In the genomic region with DNA sequence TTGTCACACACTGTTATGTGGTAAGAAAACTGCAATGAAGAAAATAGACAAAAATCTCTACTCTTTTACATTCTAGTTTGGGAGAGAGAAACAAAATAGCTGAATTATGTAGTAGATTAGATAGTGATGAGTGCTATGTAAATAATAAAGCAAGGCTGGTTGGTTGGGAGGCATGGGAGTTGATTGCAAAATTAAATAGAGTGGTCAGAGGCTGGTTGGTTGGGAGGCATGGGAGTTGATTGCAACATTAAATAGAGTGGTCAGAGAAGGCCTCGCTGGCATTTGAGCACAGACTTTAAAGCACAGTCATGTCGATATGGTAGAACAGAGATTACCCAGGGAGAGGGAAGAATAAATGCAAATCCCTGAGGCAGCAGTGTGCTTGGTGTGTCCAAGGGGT, we compare ENCODE assay signal across 20 cellular contexts. TPM values are rescaled to one million over a fixed set of nuclear protein-coding genes. Genes with fewer than 3 reads are reported as not detected.
A peak's percentile ranks its signal among the peaks of the same experiment; 100 is the strongest.
DNase-seq lines count a peak whose midpoint lies in the region; ATAC-seq and TF ChIP-seq lines count a peak whose summit lies in the region.
"Had no signal": no experiment of that assay in that cellular context is flagged by ENCODE, and none has a peak within 500 bp of the region (broad histone marks: within the 10 kb centered on the region; RNA-seq: fewer than 3 reads in every experiment).

No MANE protein-coding gene starts in this region.

- H3K27me3 ChIP-seq in hepatocyte (no peaks in the 10 kb centered on the region), mesenchymal stem cell (ENCODE audit: control insufficient read depth in 1 of 2, insufficient read depth in 1 of 2, low read length in 2 of 2) (no peaks in the 10 kb centered on the region)
- H3K27me3 ChIP-seq: SJCRH30 had no signal

- H2AK5ac ChIP-seq in mesenchymal stem cell (ENCODE audit: low read length, severe bottlenecking): no peak overlapping the region

- ATAC-seq in left cardiac atrium (peak; percentile 70), Right ventricle myocardium inferior (no peak), HG02884 (IDR thresholded peaks at IDR 0.05; ENCODE audit: unreplicated experiment) (no peak), HG03175 (IDR thresholded peaks at IDR 0.05; ENCODE audit: unreplicated experiment) (no peak)

- no peak overlapping the region for H3K4ac ChIP-seq in mesenchymal stem cell (ENCODE audit: low read depth in 1 of 2, low read length in 2 of 2)

- DNase-seq in left cardiac atrium: no peak
- DNase-seq in Right ventricle myocardium inferior (ENCODE audit: missing footprints): no peak
- DNase-seq in hepatocyte (ENCODE audit: low spot score): peak; percentile 24
- peak; percentile 43 for DNase-seq in mesenchymal stem cell
- DNase-seq in activated CD4-positive, alpha-beta T cell treated with anti-CD3 and anti-CD28 coated beads for 4 hours: no peak
- no peak for DNase-seq in stimulated activated CD4-positive, alpha-beta T cell treated with anti-CD3 and anti-CD28 coated beads, Interleukin-12 subunit alpha, Interleukin-12 subunit beta, amount 100 ng/mL, for 4 hours
- DNase-seq: 8988T; COR-L47; H9; NCI-H1048; NCI-H146; NCI-H2081 treated with DMSO at 0.1 percent for 48 hours; NCI-H526 treated with DMSO at 0.1 percent for 48 hours; NK-92 treated with Interleukin-12 subunit alpha and Interleukin-12 subunit beta, amount 100 ng/mL, for 24 hours; OCI-M1; RPMI8226; SJCRH30 had no signal

- peaks cover 9% of the 10 kb centered on the region for H3K79me1 ChIP-seq in mesenchymal stem cell (replicated peaks; ENCODE audit: low read length, poor library complexity, severe bottlenecking)

- H4K8ac ChIP-seq in mesenchymal stem cell (ENCODE audit: low read length): no peak overlapping the region

- H3K4me3 ChIP-seq in hepatocyte: no peak overlapping the region
- H3K4me3 ChIP-seq in mesenchymal stem cell (ENCODE audit: insufficient read depth in 1 of 2, low read depth in 1 of 2, low read length in 2 of 2): no peak overlapping the region
- H3K4me3 ChIP-seq: SJCRH30 had no signal

- peaks cover 14% of the 10 kb centered on the region for H3K79me2 ChIP-seq in hepatocyte

- no peak overlapping the region for H3K9ac ChIP-seq in mesenchymal stem cell (ENCODE audit: low read length)

- H3K27ac ChIP-seq in hepatocyte: peak overlapping the region; percentile 67
- no peak overlapping the region for H3K27ac ChIP-seq in mesenchymal stem cell (ENCODE audit: low read length, poor library complexity, severe bottlenecking)
- H3K27ac ChIP-seq: C4-2B, SJCRH30 had no signal

- no peak overlapping the region for H2BK120ac ChIP-seq in mesenchymal stem cell (ENCODE audit: low read depth, low read length)

- H3K18ac ChIP-seq in mesenchymal stem cell (ENCODE audit: low read depth in 1 of 2, low read length in 2 of 2): no peak overlapping the region

- 59% methylated on average over 2 of the region's 2 CpGs for WGBS in hepatocyte (ENCODE audit: low lambda C conversion rate, missing lambda C conversion rate)
- WGBS in mesenchymal stem cell: 84% methylated on average over 2 of the region's 2 CpGs

- H3K4me2 ChIP-seq in hepatocyte (peak overlapping the region; percentile 9), mesenchymal stem cell (ENCODE audit: low read length, poor library complexity, severe bottlenecking) (no peak overlapping the region)

- no peak overlapping the region for H2BK5ac ChIP-seq in mesenchymal stem cell (ENCODE audit: low read depth, low read length, poor library complexity, severe bottlenecking)

- H3K23ac ChIP-seq in mesenchymal stem cell (ENCODE audit: low read length in 2 of 2): no peak overlapping the region

- intact Hi-C loops in left cardiac atrium (cut with DNase I): no loop called here
- intact Hi-C loops in Right ventricle myocardium inferior (cut with DNase I): loop anchor here (5.0 kb wide), 1 partner anchor 83 kb away; no protein-coding TSS in a partner anchor

- H2BK15ac ChIP-seq in mesenchymal stem cell (ENCODE audit: low read depth, poor library complexity, severe bottlenecking): no peak overlapping the region

- H2BK12ac ChIP-seq in mesenchymal stem cell (ENCODE audit: low read length in 2 of 2): no peak overlapping the region

- H3K36me3 ChIP-seq in hepatocyte (replicated peaks; ENCODE audit: insufficient read depth, low read depth) (no peaks in the 10 kb centered on the region), mesenchymal stem cell (ENCODE audit: control insufficient read depth in 1 of 2, insufficient read depth in 2 of 2, low read depth in 1 of 2, low read length in 2 of 2) (peaks cover 7 to 76% of the 10 kb centered on the region in 2 experiments)

- H3K4me1 ChIP-seq in hepatocyte (ENCODE audit: insufficient read depth) (peaks cover 37% of the 10 kb centered on the region), mesenchymal stem cell (ENCODE audit: control insufficient read depth, insufficient read depth, low read depth, low read length) (no peaks in the 10 kb centered on the region)
- H3K4me1 ChIP-seq: SJCRH30 had no signal

- H3K9me3 ChIP-seq in hepatocyte (ENCODE audit: low read depth) (no peaks in the 10 kb centered on the region), mesenchymal stem cell (ENCODE audit: control insufficient read depth, low read length) (no peaks in the 10 kb centered on the region)
- H3K9me3 ChIP-seq: SJCRH30 had no signal

- no peak overlapping the region for H3K14ac ChIP-seq in mesenchymal stem cell (ENCODE audit: low read length in 2 of 2)

- H4K20me1 ChIP-seq in hepatocyte (ENCODE audit: insufficient read depth, poor library complexity, severe bottlenecking): no peaks in the 10 kb centered on the region

- no peak overlapping the region for H4K91ac ChIP-seq in mesenchymal stem cell (ENCODE audit: low read length)

- no peaks in the 10 kb centered on the region for H3K9me2 ChIP-seq in hepatocyte (replicated peaks; ENCODE audit: insufficient read depth)

- no peak for TF ChIP-seq CTCF in hepatocyte (IDR thresholded peaks at IDR 0.05; ENCODE audit: poor library complexity)

- H2AFZ ChIP-seq in hepatocyte (no peak overlapping the region), mesenchymal stem cell (ENCODE audit: low read depth, low read length) (no peak overlapping the region)

RNA-seq across cellular contexts. Expression of a gene that starts 22.4 kb away (rescaled TPM):
- 10 to 100 TPM; 24.3 to 51.6 TPM for total RNA-seq in left cardiac atrium
- total RNA-seq in Right ventricle myocardium inferior: 15.9 TPM
- total RNA-seq in hepatocyte: 20.5 and 22.2 TPM in 2 replicates
- 3.1 and 3.2 TPM in 2 replicates for polyA plus RNA-seq in hepatocyte
- 8.1 TPM for polyA plus RNA-seq in mesenchymal stem cell (2013, experiment 1 of 2)
- polyA plus RNA-seq in mesenchymal stem cell (2013, experiment 2 of 2): 8.1 TPM

Comparison
In these comparisons a context has a peak if more than half of its experiments do, and no peak if none do; other contexts are left out.
1. ATAC-seq: peak in left cardiac atrium (2 of 2); none in Right ventricle myocardium inferior (single experiment), HG02884 (single experiment) and HG03175 (single experiment).
2. DNase-seq: peak in hepatocyte (single experiment) and mesenchymal stem cell (single experiment); none in left cardiac atrium (single experiment), Right ventricle myocardium inferior (single experiment), activated CD4-positive, alpha-beta T cell treated with anti-CD3 and anti-CD28 coated beads for 4 hours (0 of 2) and stimulated activated CD4-positive, alpha-beta T cell treated with anti-CD3 and anti-CD28 coated beads, Interleukin-12 subunit alpha, Interleukin-12 subunit beta, amount 100 ng/mL, for 4 hours (single experiment).